ENCODE assay signal across 8 cellular contexts in the genomic region with DNA sequence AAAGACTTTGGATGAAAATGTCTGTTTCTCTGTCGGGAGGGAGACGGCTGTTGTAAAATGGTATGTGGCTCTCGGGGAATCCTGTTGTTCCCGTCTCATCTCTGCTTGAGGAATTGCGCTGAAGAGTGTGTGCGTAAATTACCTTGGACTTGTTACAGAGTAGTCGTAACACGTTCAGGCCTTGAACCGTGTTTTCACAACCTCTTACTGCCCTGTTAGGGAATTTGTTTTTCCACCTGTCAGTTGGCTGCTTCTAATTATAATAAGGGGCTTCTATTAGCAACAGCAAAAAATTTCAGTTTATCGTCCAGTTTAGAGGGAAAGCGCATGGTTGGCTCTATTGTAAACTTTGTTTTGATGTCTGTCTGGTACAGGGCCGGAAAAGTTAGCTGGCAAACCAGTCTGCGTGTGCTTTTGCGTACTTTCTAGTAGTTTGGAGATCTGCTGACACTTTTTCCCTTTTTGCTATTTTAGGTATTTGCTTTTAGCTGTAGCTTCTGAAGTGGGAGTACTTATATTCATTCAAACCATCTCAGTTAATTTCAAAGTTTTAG. TPM values are rescaled to one million over a fixed set of nuclear protein-coding genes. Genes with fewer than 3 reads are reported as not detected.
DNase-seq lines count a peak whose midpoint lies in the region; ATAC-seq and TF ChIP-seq lines count a peak whose summit lies in the region.

No MANE protein-coding gene starts in this region.

- peak overlapping the region; percentile 85 for H3K27ac Mint-ChIP-seq in activated T-cell treated with anti-CD3 and anti-CD28 coated beads, Interleukin-2, amount 50 U/mL, for 72 hours
- H3K27ac Mint-ChIP-seq in T-cell: peak overlapping the region; percentile 97 to 99
- H3K27ac Mint-ChIP-seq in nephron: peak overlapping the region; percentile 97 to 99 (median 99)

- H3K27me3 Mint-ChIP-seq in activated T-cell treated with anti-CD3 and anti-CD28 coated beads, Interleukin-2, amount 50 U/mL, for 72 hours (ENCODE audit: low read depth): no peaks in the 10 kb centered on the region
- H3K27me3 Mint-ChIP-seq in T-cell: no peaks in the 10 kb centered on the region
- peaks cover 4% of the 10 kb centered on the region for H3K27me3 Mint-ChIP-seq in nephron (ENCODE audit: low read depth)

- CTCF ChIA-PET in T-cell (lab: Charles Lee): interaction anchor here (0.7 to 1.2 kb wide), 4 partner anchors 9 to 478 kb away, joined by 3 read pairs; no protein-coding TSS in a partner anchor

- peak; percentile 2 to 4 for ATAC-seq in activated T-cell treated with anti-CD3 and anti-CD28 coated beads, Interleukin-2, amount 50 U/mL, for 72 hours (replicated peaks in 1 of 2)
- peak; percentile 8 for ATAC-seq in HG03460 (IDR thresholded peaks at IDR 0.05; ENCODE audit: unreplicated experiment)
- peak in 3 of 4 experiments; percentile 2 to 28 (median 4) for ATAC-seq in T-cell (replicated peaks in 1 of 4)
- ATAC-seq in esophagus mucosa: peak; percentile 27
- no peak for ATAC-seq in HG03432 (IDR thresholded peaks at IDR 0.05; ENCODE audit: unreplicated experiment)

- H3K4me1 Mint-ChIP-seq in activated T-cell treated with anti-CD3 and anti-CD28 coated beads, Interleukin-2, amount 50 U/mL, for 72 hours (ENCODE audit: low read depth): peaks cover 55% of the 10 kb centered on the region
- H3K4me1 Mint-ChIP-seq in T-cell (peaks cover 49 to 58% (median 52%) of the 10 kb centered on the region in 3 donors), nephron (peaks cover 41% of the 10 kb centered on the region)

- peak overlapping the region; percentile 93 to 99 for H3K4me3 Mint-ChIP-seq in activated T-cell treated with anti-CD3 and anti-CD28 coated beads, Interleukin-2, amount 50 U/mL, for 72 hours
- H3K4me3 Mint-ChIP-seq in T-cell: peak overlapping the region; percentile 86 to 97 (median 92)
- H3K4me3 Mint-ChIP-seq in nephron: peak overlapping the region; percentile 93 to 99 (median 96)

- TF ChIP-seq CTCF in nephron (IDR thresholded peaks at IDR 0.05; ENCODE audit: unreplicated experiment in 3 of 3): no peak

- no peaks in the 10 kb centered on the region for H3K9me3 Mint-ChIP-seq in activated T-cell treated with anti-CD3 and anti-CD28 coated beads, Interleukin-2, amount 50 U/mL, for 72 hours
- no peaks in the 10 kb centered on the region for H3K9me3 Mint-ChIP-seq in T-cell
- no peaks in the 10 kb centered on the region for H3K9me3 Mint-ChIP-seq in nephron

- H3K36me3 Mint-ChIP-seq in activated T-cell treated with anti-CD3 and anti-CD28 coated beads, Interleukin-2, amount 50 U/mL, for 72 hours (ENCODE audit: insufficient read depth in 2 of 2): peaks cover 4 to 7% of the 10 kb centered on the region in 2 donors
- peaks cover 5% of the 10 kb centered on the region for H3K36me3 Mint-ChIP-seq in T-cell
- no peaks in the 10 kb centered on the region for H3K36me3 Mint-ChIP-seq in nephron (ENCODE audit: low read depth)

- DNase-seq in activated T-cell treated with anti-CD3 and anti-CD28 coated beads, Interleukin-2, amount 50 U/mL, for 72 hours: peak; percentile 2 to 12
- DNase-seq in activated T-cell treated with anti-CD3 and anti-CD28 coated beads, Interleukin-2, amount 50 U/mL, for 1 hour: no peak
- DNase-seq in T-cell: peak in 9 of 34 experiments; percentile 3 to 24 (median 7)
- no peak for DNase-seq in mucosa of gallbladder (ENCODE audit: low spot score)

- POLR2A ChIA-PET in T-cell (lab: Charles Lee): no interaction called here

RNA-seq across cellular contexts. Expression of gene HIPK3, which starts 1.5 kb away (rescaled TPM):
- 10 to 100 TPM; 34.0 to 40.8 TPM for total RNA-seq in activated T-cell treated with anti-CD3 and anti-CD28 coated beads, Interleukin-2, amount 50 U/mL, for 72 hours
- total RNA-seq in T-cell: 10 to 100 TPM; 47.2 to 70.2 (median 65.0) TPM
- 61.4 TPM for total RNA-seq in esophagus mucosa
- total RNA-seq in mucosa of gallbladder: 105 TPM

Comparison
In these comparisons a context has a peak if more than half of its experiments do, and no peak if none do; other contexts are left out.
1. DNase-seq: peak in activated T-cell treated with anti-CD3 and anti-CD28 coated beads, Interleukin-2, amount 50 U/mL, for 72 hours (2 of 2); none in activated T-cell treated with anti-CD3 and anti-CD28 coated beads, Interleukin-2, amount 50 U/mL, for 1 hour (single experiment) and mucosa of gallbladder (single experiment).
2. Peak in every context shown above with its lines, with median percentiles within 50 percentile points of each other: H3K27ac Mint-ChIP-seq and H3K4me3 Mint-ChIP-seq.